ENCODE assay signal across 8 cellular contexts in genomic region chr22:46761539-46762237, GRCh38. TPM values are rescaled to one million over a fixed set of nuclear protein-coding genes. Genes with fewer than 3 reads are reported as not detected.
DNase-seq lines count a peak whose midpoint lies in the region; ATAC-seq and TF ChIP-seq lines count a peak whose summit lies in the region.

No MANE protein-coding gene starts in this region.

- peaks cover 14% of the 10 kb centered on the region for H3K36me3 Mint-ChIP-seq in activated naive CD4-positive, alpha-beta T cell treated with anti-CD3 and anti-CD28 coated beads for 36 hours (ENCODE audit: low read depth)
- no peaks in the 10 kb centered on the region for H3K36me3 Mint-ChIP-seq in activated naive CD8-positive, alpha-beta T cell

- peak overlapping the region; percentile 99 for H3K4me3 Mint-ChIP-seq in activated naive CD4-positive, alpha-beta T cell treated with anti-CD3 and anti-CD28 coated beads for 36 hours
- peak overlapping the region; percentile 99 for H3K4me3 Mint-ChIP-seq in activated naive CD8-positive, alpha-beta T cell

- H3K4me3 ChIP-seq in kidney epithelial cell (ENCODE audit: low read depth, low read length), result peak overlapping the region; percentile 92
- peak overlapping the region; percentile 73 to 79 (median 75) for H3K4me3 ChIP-seq in thyroid gland (replicated peaks in 1 of 3)

- WGBS in thyroid gland, 2 donors, result 7 to 9% methylated on average over 17 of the region's 17 CpGs

- intact Hi-C loops in activated naive CD4-positive, alpha-beta T cell treated with anti-CD3 and anti-CD28 coated beads for 36 hours (cut with micrococcal nuclease), result loop anchor here (1.0 kb wide), 5 partner anchors 13 to 147 kb away; no protein-coding TSS in a partner anchor
- intact Hi-C loops in thyroid gland (cut with DNase I), result no loop called here

- ATAC-seq in omental fat pad (ENCODE audit: low FRiP score) (no peak), GM18511 (IDR thresholded peaks at IDR 0.05; ENCODE audit: unreplicated experiment) (no peak)

- H3K27me3 Mint-ChIP-seq in activated naive CD4-positive, alpha-beta T cell treated with anti-CD3 and anti-CD28 coated beads for 36 hours (ENCODE audit: low read depth), result no peaks in the 10 kb centered on the region
- H3K27me3 Mint-ChIP-seq in activated naive CD8-positive, alpha-beta T cell, result no peaks in the 10 kb centered on the region

- H3K27ac ChIP-seq in thyroid gland, result peak overlapping the region; percentile 77 to 97 (median 94)

- H3K27ac Mint-ChIP-seq in activated naive CD4-positive, alpha-beta T cell treated with anti-CD3 and anti-CD28 coated beads for 36 hours, result peak overlapping the region; percentile 98
- H3K27ac Mint-ChIP-seq in activated naive CD8-positive, alpha-beta T cell, result peak overlapping the region; percentile 99

- H3K27me3 ChIP-seq in kidney epithelial cell (ENCODE audit: control insufficient read depth, insufficient read depth, low read length) (no peaks in the 10 kb centered on the region), thyroid gland (no peaks in the 10 kb centered on the region)

- peaks cover under 1% of the 10 kb centered on the region for H3K9me3 Mint-ChIP-seq in activated naive CD4-positive, alpha-beta T cell treated with anti-CD3 and anti-CD28 coated beads for 36 hours
- H3K9me3 Mint-ChIP-seq in activated naive CD8-positive, alpha-beta T cell (ENCODE audit: low read depth), result no peaks in the 10 kb centered on the region

- TF ChIP-seq CTCF in kidney epithelial cell (IDR thresholded peaks at IDR 0.05; ENCODE audit: insufficient read depth, low read length, poor library complexity, severe bottlenecking) (no peak), thyroid gland (IDR thresholded peaks at IDR 0.05) (no peak), omental fat pad (IDR thresholded peaks at IDR 0.05) (no peak), GM10266 (IDR thresholded peaks at IDR 0.05; ENCODE audit: control insufficient read depth, insufficient read depth, low read depth, missing control alignments) (no peak)

- CTCF ChIA-PET in activated naive CD4-positive, alpha-beta T cell treated with anti-CD3 and anti-CD28 coated beads for 36 hours (lab: Charles Lee), result interaction anchor here (1.0 to 10.8 kb wide), 5 partner anchors 12 to 41 kb away, joined by 4 to 214 read pairs (median 4); partner anchors contain the start of gene CERK

- peaks cover 30 to 35% of the 10 kb centered on the region in 2 donors for H3K4me1 ChIP-seq in thyroid gland

- H3K9me3 ChIP-seq in thyroid gland, result no peaks in the 10 kb centered on the region

- no peak for DNase-seq in activated naive CD4-positive, alpha-beta T cell treated with anti-CD3 and anti-CD28 coated beads for 36 hours
- DNase-seq in activated naive CD4-positive, alpha-beta T cell treated with Interleukin-2 at 50 U/mL for 16 hours, result no peak
- DNase-seq in kidney epithelial cell (ENCODE audit: low read depth) (no peak), thyroid gland (no peak), omental fat pad (ENCODE audit: low spot score) (no peak), GM10266 (ENCODE audit: extremely low spot score) (no peak)

- H3K4me1 Mint-ChIP-seq in activated naive CD4-positive, alpha-beta T cell treated with anti-CD3 and anti-CD28 coated beads for 36 hours (ENCODE audit: low read depth), result peaks cover 46% of the 10 kb centered on the region
- peaks cover 52% of the 10 kb centered on the region for H3K4me1 Mint-ChIP-seq in activated naive CD8-positive, alpha-beta T cell (ENCODE audit: low read depth)

- TF ChIP-seq POLR2A in thyroid gland (IDR thresholded peaks at IDR 0.05), result no peak

- H3K36me3 ChIP-seq in kidney epithelial cell (ENCODE audit: control insufficient read depth, insufficient read depth, low read length), result no peaks in the 10 kb centered on the region
- no peaks in the 10 kb centered on the region for H3K36me3 ChIP-seq in thyroid gland

RNA-seq across cellular contexts. Expression of gene TBC1D22A, which starts 0.8 kb away (rescaled TPM):
- total RNA-seq in activated naive CD4-positive, alpha-beta T cell treated with anti-CD3 and anti-CD28 coated beads for 36 hours, result 10 to 100 TPM; 20.1 to 21.4 TPM
- total RNA-seq in kidney epithelial cell (25.7 and 33.5 TPM in 2 replicates), thyroid gland (10 to 100 TPM; 26.7 to 34.6 (median 33.2) TPM), omental fat pad (10 to 100 TPM; 21.3 to 31.2 (median 24.5) TPM)

RNA-seq across cellular contexts. Expression of gene CERK, which starts 23.6 kb away (rescaled TPM):
- total RNA-seq in activated naive CD4-positive, alpha-beta T cell treated with anti-CD3 and anti-CD28 coated beads for 36 hours, result 10 to 100 TPM; 32.6 to 34.9 TPM
- 46.3 and 48.9 TPM in 2 replicates for total RNA-seq in kidney epithelial cell
- 10 to 100 TPM; 74.6 to 84.7 (median 81.5) TPM for total RNA-seq in thyroid gland
- 10 to 100 TPM; 32.7 to 47.8 (median 39.7) TPM for total RNA-seq in omental fat pad
